ENCODE assay signal across 26 cellular contexts in genomic region chr1:240486596-240486995, GRCh38.
"Had no signal": no experiment of that assay in that cellular context is flagged by ENCODE, and none has a peak within 500 bp of the region (broad histone marks: within the 10 kb centered on the region; RNA-seq: fewer than 3 reads in every experiment).

No MANE protein-coding gene starts in this region.

- ATAC-seq: activated T-helper 17 cell treated with anti-CD3 and anti-CD28 coated beads, Interleukin-2, amount 50 U/mL, for 72 hours; PC-3 had no signal

- H3K27ac Mint-ChIP-seq: activated CD4-positive, alpha-beta memory T cell treated with anti-CD3 and anti-CD28 coated beads for 36 hours; activated CD4-positive, alpha-beta T cell treated with anti-CD3 and anti-CD28 coated beads, Interleukin-2, amount 10 ng/mL, durations not matched to agents 7 days and 5 days; activated naive CD4-positive, alpha-beta T cell treated with anti-CD3 and anti-CD28 coated beads for 36 hours; activated naive CD8-positive, alpha-beta T cell; activated T-helper 17 cell treated with anti-CD3 and anti-CD28 coated beads, Interleukin-2, amount 50 U/mL, for 72 hours; T-helper 1 cell treated with Interleukin-12 subunit alpha and Interleukin-12 subunit beta and Interleukin-4 antibody, amounts not matched to agents 30 μg/mL and 1 μg/mL, for 36 hours; WTC11 had no signal

- H3K27me3 Mint-ChIP-seq: activated CD4-positive, alpha-beta memory T cell treated with anti-CD3 and anti-CD28 coated beads for 36 hours; activated CD4-positive, alpha-beta T cell treated with anti-CD3 and anti-CD28 coated beads, Interleukin-2, amount 10 ng/mL, durations not matched to agents 7 days and 5 days; activated T-helper 17 cell treated with anti-CD3 and anti-CD28 coated beads, Interleukin-2, amount 50 U/mL, for 72 hours had no signal

- H3K36me3 Mint-ChIP-seq: activated CD4-positive, alpha-beta memory T cell treated with anti-CD3 and anti-CD28 coated beads for 36 hours; activated naive CD8-positive, alpha-beta T cell; WTC11 had no signal

- H3K9me3 Mint-ChIP-seq: activated CD4-positive, alpha-beta memory T cell treated with anti-CD3 and anti-CD28 coated beads for 36 hours; activated CD4-positive, alpha-beta T cell treated with anti-CD3 and anti-CD28 coated beads, Interleukin-2, amount 10 ng/mL, durations not matched to agents 7 days and 5 days; activated naive CD4-positive, alpha-beta T cell treated with anti-CD3 and anti-CD28 coated beads for 36 hours; activated T-helper 17 cell treated with anti-CD3 and anti-CD28 coated beads, Interleukin-2, amount 50 U/mL, for 72 hours; T-helper 1 cell treated with Interleukin-12 subunit alpha and Interleukin-12 subunit beta and Interleukin-4 antibody, amounts not matched to agents 30 μg/mL and 1 μg/mL, for 36 hours; WTC11 had no signal

- H3K27me3 ChIP-seq: brain microvascular endothelial cell, cardiac muscle cell had no signal

- H3K27ac ChIP-seq: brain microvascular endothelial cell, cardiac muscle cell had no signal

- H3K9me3 ChIP-seq: MG63 had no signal

- H3K4me3 ChIP-seq: cardiac muscle cell, MG63 had no signal

- H3K4me1 Mint-ChIP-seq: activated CD4-positive, alpha-beta T cell treated with anti-CD3 and anti-CD28 coated beads, Interleukin-2, amount 10 ng/mL, durations not matched to agents 7 days and 5 days; activated T-helper 17 cell treated with anti-CD3 and anti-CD28 coated beads, Interleukin-2, amount 50 U/mL, for 72 hours had no signal

- H3K4me3 Mint-ChIP-seq: activated CD4-positive, alpha-beta memory T cell treated with anti-CD3 and anti-CD28 coated beads for 36 hours; activated CD4-positive, alpha-beta T cell treated with anti-CD3 and anti-CD28 coated beads, Interleukin-2, amount 10 ng/mL, durations not matched to agents 7 days and 5 days; activated naive CD4-positive, alpha-beta T cell treated with anti-CD3 and anti-CD28 coated beads for 36 hours; activated naive CD8-positive, alpha-beta T cell; activated T-helper 17 cell treated with anti-CD3 and anti-CD28 coated beads, Interleukin-2, amount 50 U/mL, for 72 hours; T-helper 1 cell treated with Interleukin-12 subunit alpha and Interleukin-12 subunit beta and Interleukin-4 antibody, amounts not matched to agents 30 μg/mL and 1 μg/mL, for 36 hours; WTC11 had no signal

- H3K36me3 ChIP-seq: brain microvascular endothelial cell, cardiac muscle cell, MG63 had no signal

- DNase-seq: activated CD4-positive, alpha-beta memory T cell treated with anti-CD3 and anti-CD28 coated beads for 36 hours; activated CD4-positive, alpha-beta T cell treated with anti-CD3 and anti-CD28 coated beads, Interleukin-2, amount 10 ng/mL, durations not matched to agents 7 days and 5 days; activated CD4-positive, CD25-positive, alpha-beta regulatory T cell treated with anti-CD3 and anti-CD28 coated beads, Interleukin-2, amount 50 U/mL, for 72 hours; activated CD8-positive, alpha-beta memory T cell treated with anti-CD3 and anti-CD28 coated beads for 24 hours; activated gamma-delta T cell; activated naive CD4-positive, alpha-beta T cell treated with anti-CD3 and anti-CD28 coated beads for 36 hours; activated T-cell treated with anti-CD3 and anti-CD28 coated beads for 4 hours; activated T-cell treated with anti-CD3 and anti-CD28 coated beads, Interleukin-2, amount 50 U/mL, for 48 hours; amygdala; brain microvascular endothelial cell; MG63; MV-4-11; NCI-H1092 treated with DMSO at 0.1 percent for 48 hours; NCI-H1417 treated with DMSO at 0.1 percent for 48 hours; NCI-H1694 treated with DMSO at 0.1 percent for 48 hours; NCI-H2029 treated with DMSO at 0.1 percent for 48 hours; NCI-H446; NCI-H524; PC-3; SHP77 treated with DMSO at 0.1 percent for 48 hours; T-helper 9 cell had no signal
